In the genomic region with DNA sequence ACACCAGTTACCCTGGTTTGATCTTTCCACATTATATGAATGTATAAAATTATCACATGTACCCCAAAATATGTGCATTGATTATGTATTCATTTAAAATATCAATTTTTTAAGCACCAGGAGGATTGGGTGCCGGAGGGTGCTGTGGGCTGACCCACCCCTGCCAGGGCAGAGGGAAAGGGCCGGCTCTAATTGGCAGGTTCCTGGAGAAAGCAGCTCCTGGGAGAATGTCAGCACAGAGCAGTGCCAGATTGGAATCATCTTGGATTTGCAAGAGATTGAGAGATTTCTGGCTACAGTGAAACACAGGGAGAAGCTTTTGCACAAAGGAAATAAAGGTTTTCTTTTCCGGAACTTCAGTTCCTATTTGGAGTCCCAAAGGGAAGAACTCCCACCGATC, we compare ENCODE assay signal across 16 cellular contexts.
DNase-seq lines count a peak whose midpoint lies in the region; ATAC-seq and TF ChIP-seq lines count a peak whose summit lies in the region.
"Had no signal": no experiment of that assay in that cellular context is flagged by ENCODE, and none has a peak within 500 bp of the region (broad histone marks: within the 10 kb centered on the region; RNA-seq: fewer than 3 reads in every experiment).

No MANE protein-coding gene starts in this region.

- H3K36me3 Mint-ChIP-seq in activated CD8-positive, alpha-beta memory T cell treated with anti-CD3 and anti-CD28 coated beads, Interleukin-2, amount 10 ng/mL, durations not matched to agents 7 days and 5 days, result no peaks in the 10 kb centered on the region

- no peaks in the 10 kb centered on the region for H3K27me3 ChIP-seq in lung (ENCODE audit: control insufficient read depth, insufficient read depth)
- peaks cover 0 to 25% (median 0%) of the 10 kb centered on the region in 3 donors for H3K27me3 ChIP-seq in stomach

- WGBS in lung, 2 donors, result 91 to 96% methylated on average over 4 of the region's 4 CpGs
- 87 to 97% (median 92%) methylated on average over 4 of the region's 4 CpGs for WGBS in stomach, 5 donors

- no peaks in the 10 kb centered on the region for H3K36me3 ChIP-seq in lung (ENCODE audit: control insufficient read depth in 2 of 2, insufficient read depth in 2 of 2, low read length in 2 of 2)
- no peaks in the 10 kb centered on the region for H3K36me3 ChIP-seq in stomach

- H3K4me3 Mint-ChIP-seq in activated CD8-positive, alpha-beta memory T cell treated with anti-CD3 and anti-CD28 coated beads, Interleukin-2, amount 10 ng/mL, durations not matched to agents 7 days and 5 days, result no peak overlapping the region
- H3K4me3 Mint-ChIP-seq: B cell; CD4-positive, alpha-beta T cell; GM23338 had no signal

- no peaks in the 10 kb centered on the region for H3K4me1 Mint-ChIP-seq in activated CD8-positive, alpha-beta memory T cell treated with anti-CD3 and anti-CD28 coated beads, Interleukin-2, amount 10 ng/mL, durations not matched to agents 7 days and 5 days
- H3K4me1 Mint-ChIP-seq: B cell, GM23338 had no signal

- H3K9me3 ChIP-seq in lung (ENCODE audit: control insufficient read depth in 2 of 2, insufficient read depth in 1 of 2, low read length in 1 of 2), result no peaks in the 10 kb centered on the region
- no peaks in the 10 kb centered on the region for H3K9me3 ChIP-seq in stomach
- H3K9me3 ChIP-seq: Caco-2 had no signal

- H3K27ac Mint-ChIP-seq in activated CD8-positive, alpha-beta memory T cell treated with anti-CD3 and anti-CD28 coated beads, Interleukin-2, amount 10 ng/mL, durations not matched to agents 7 days and 5 days, result no peak overlapping the region
- H3K27ac Mint-ChIP-seq: B cell; CD4-positive, alpha-beta T cell; GM23338 had no signal

- H3K4me1 ChIP-seq in lung (ENCODE audit: control insufficient read depth in 2 of 2, insufficient read depth in 2 of 2, low read length in 2 of 2), result no peaks in the 10 kb centered on the region
- H3K4me1 ChIP-seq in stomach, result no peaks in the 10 kb centered on the region
- H3K4me1 ChIP-seq: Caco-2 had no signal

- no peak for TF ChIP-seq EP300 in stomach (IDR thresholded peaks at IDR 0.05)

- no peaks in the 10 kb centered on the region for H3K27me3 Mint-ChIP-seq in activated CD8-positive, alpha-beta memory T cell treated with anti-CD3 and anti-CD28 coated beads, Interleukin-2, amount 10 ng/mL, durations not matched to agents 7 days and 5 days
- H3K27me3 Mint-ChIP-seq: B cell; CD4-positive, alpha-beta T cell had no signal

- ATAC-seq in activated CD8-positive, alpha-beta memory T cell treated with anti-CD3 and anti-CD28 coated beads, Interleukin-2, amount 10 ng/mL, durations not matched to agents 7 days and 5 days, result no peak
- ATAC-seq in lung (ENCODE audit: insufficient read depth, low FRiP score) (no peak), GM19395 (IDR thresholded peaks at IDR 0.05; ENCODE audit: unreplicated experiment) (no peak)
- ATAC-seq: GM23338 had no signal

- H3K9me3 Mint-ChIP-seq in activated CD8-positive, alpha-beta memory T cell treated with anti-CD3 and anti-CD28 coated beads, Interleukin-2, amount 10 ng/mL, durations not matched to agents 7 days and 5 days (ENCODE audit: low read depth), result no peaks in the 10 kb centered on the region
- H3K9me3 Mint-ChIP-seq: CD4-positive, alpha-beta T cell had no signal

- H3K4me3 ChIP-seq in lung, result no peak overlapping the region
- no peak overlapping the region for H3K4me3 ChIP-seq in stomach
- H3K4me3 ChIP-seq: GM23338 had no signal

- TF ChIP-seq CTCF in lung (IDR thresholded peaks at IDR 0.05; ENCODE audit: control extremely low read depth, extremely low read depth) (no peak), stomach (IDR thresholded peaks at IDR 0.05) (no peak)

- DNase-seq in activated CD8-positive, alpha-beta memory T cell treated with anti-CD3 and anti-CD28 coated beads for 24 hours, result peak; percentile 4
- no peak for DNase-seq in activated CD8-positive, alpha-beta memory T cell treated with anti-CD3 and anti-CD28 coated beads, Interleukin-2, amount 10 ng/mL, durations not matched to agents 7 days and 5 days
- DNase-seq in lung (ENCODE audit: low spot score), result peak; percentile 20
- peak; percentile 20 for DNase-seq in stomach
- DNase-seq in NCI-H1417 treated with DMSO at 0.1 percent for 48 hours (lab: John Stamatoyannopoulos, UW), result no peak
- DNase-seq in NCI-H1436 (lab: John Stamatoyannopoulos, UW), result no peak
- no peak for DNase-seq in NCI-H2196 (lab: John Stamatoyannopoulos, UW; ENCODE audit: unreplicated experiment)
- DNase-seq: 8988T; Caco-2; CD4-positive, alpha-beta T cell; HCEC 1CT; IMR-90 had no signal

- TF ChIP-seq POLR2A in stomach (IDR thresholded peaks at IDR 0.05), result no peak

- intact Hi-C loops in stomach (cut with DNase I; ENCODE audit: low total_unique reads), result loop anchor here (10.0 kb wide), 1 partner anchor 209 kb away; no protein-coding TSS in a partner anchor

- CTCF ChIA-PET in activated CD8-positive, alpha-beta memory T cell treated with anti-CD3 and anti-CD28 coated beads, Interleukin-2, amount 10 ng/mL, durations not matched to agents 7 days and 5 days (lab: Charles Lee), result no interaction called here

- H3K27ac ChIP-seq in lung (ENCODE audit: low read depth in 1 of 2, low read length in 1 of 2) (no peak overlapping the region), stomach (no peak overlapping the region)
- H3K27ac ChIP-seq: C4-2B had no signal

Comparison
In these comparisons a context has a peak if more than half of its experiments do, and no peak if none do; other contexts are left out.
1. DNase-seq: peak in activated CD8-positive, alpha-beta memory T cell treated with anti-CD3 and anti-CD28 coated beads for 24 hours (single experiment), lung (single experiment) and stomach (single experiment); none in activated CD8-positive, alpha-beta memory T cell treated with anti-CD3 and anti-CD28 coated beads, Interleukin-2, amount 10 ng/mL, durations not matched to agents 7 days and 5 days (single experiment), NCI-H1417 treated with DMSO at 0.1 percent for 48 hours (single experiment), NCI-H1436 (single experiment) and NCI-H2196 (single experiment).